In the genomic region with DNA sequence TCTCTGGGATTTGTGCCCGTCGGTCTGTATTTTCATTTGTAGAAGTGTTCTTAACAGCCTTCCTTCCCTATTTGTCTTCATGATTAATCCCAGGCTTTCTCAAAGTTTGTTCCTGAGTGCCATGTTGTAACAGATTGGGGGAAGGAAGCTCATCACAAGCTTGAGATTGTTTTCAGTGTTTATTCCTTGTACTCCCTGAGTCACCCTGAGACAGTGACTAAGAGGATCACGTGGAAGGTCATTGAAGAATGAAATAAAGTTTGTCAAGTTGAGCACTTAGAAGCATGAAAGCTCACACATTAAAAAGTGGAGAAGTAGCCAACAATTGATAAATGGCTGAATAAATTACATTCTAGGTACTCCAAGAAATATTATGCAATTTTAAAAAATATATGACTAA, we compare ENCODE assay signal across 10 cellular contexts.
A peak's percentile ranks its signal among the peaks of the same experiment; 100 is the strongest.
DNase-seq lines count a peak whose midpoint lies in the region; ATAC-seq and TF ChIP-seq lines count a peak whose summit lies in the region.
"Had no signal": no experiment of that assay in that cellular context is flagged by ENCODE, and none has a peak within 500 bp of the region (broad histone marks: within the 10 kb centered on the region; RNA-seq: fewer than 3 reads in every experiment).

No MANE protein-coding gene starts in this region.

- peak; percentile 32 for ATAC-seq in GM21529 (IDR thresholded peaks at IDR 0.05; ENCODE audit: unreplicated experiment)
- peak; percentile 66 for ATAC-seq in gastroesophageal sphincter

- H3K4me1 ChIP-seq in gastroesophageal sphincter, result no peaks in the 10 kb centered on the region

- no peak overlapping the region for H3K27ac Mint-ChIP-seq in type B pancreatic cell
- H3K27ac Mint-ChIP-seq: CD4-positive, CD25-positive, alpha-beta regulatory T cell had no signal

- TF ChIP-seq CTCF in gastroesophageal sphincter (IDR thresholded peaks at IDR 0.05) (no peak), type B pancreatic cell (conservative IDR thresholded peaks at IDR 0.05) (no peak)

- no peaks in the 10 kb centered on the region for H3K9me3 Mint-ChIP-seq in type B pancreatic cell

- no peaks in the 10 kb centered on the region for H3K36me3 Mint-ChIP-seq in type B pancreatic cell
- H3K36me3 Mint-ChIP-seq: CD4-positive, CD25-positive, alpha-beta regulatory T cell had no signal

- H3K36me3 ChIP-seq in gastroesophageal sphincter, result no peaks in the 10 kb centered on the region

- H3K4me3 ChIP-seq in gastroesophageal sphincter, result no peak overlapping the region

- H3K4me3 Mint-ChIP-seq in type B pancreatic cell, result no peak overlapping the region
- H3K4me3 Mint-ChIP-seq: CD4-positive, CD25-positive, alpha-beta regulatory T cell had no signal

- no peaks in the 10 kb centered on the region for H3K27me3 ChIP-seq in gastroesophageal sphincter

- no peak overlapping the region for H3K27ac ChIP-seq in gastroesophageal sphincter

- peaks cover 60% of the 10 kb centered on the region for H3K27me3 Mint-ChIP-seq in type B pancreatic cell

- TF ChIP-seq POLR2A in gastroesophageal sphincter (IDR thresholded peaks at IDR 0.05), result no peak

- 28 to 56% methylated on average over 2 to 3 of the region's 3 CpGs for WGBS in gastroesophageal sphincter (ENCODE audit: low coverage in 1 of 2), 2 donors

- peaks cover 20% of the 10 kb centered on the region for H3K4me1 Mint-ChIP-seq in type B pancreatic cell (ENCODE audit: unreplicated experiment)
- H3K4me1 Mint-ChIP-seq: CD4-positive, CD25-positive, alpha-beta regulatory T cell had no signal

- TF ChIP-seq EP300 in gastroesophageal sphincter (IDR thresholded peaks at IDR 0.05), result no peak

- DNase-seq in ACHN, result peak; percentile 1
- no peak for DNase-seq in mucosa of gallbladder (ENCODE audit: low spot score)
- no peak for DNase-seq in NCI-H1436 (lab: John Stamatoyannopoulos, UW)
- no peak for DNase-seq in DMS53 treated with DMSO at 0.1 percent for 48 hours (lab: John Stamatoyannopoulos, UW; ENCODE audit: unreplicated experiment)
- DNase-seq in type B pancreatic cell (ENCODE audit: extremely low spot score, unreplicated experiment), result no peak
- DNase-seq: CD4-positive, CD25-positive, alpha-beta regulatory T cell; NCI-H1694 had no signal

- in situ Hi-C loops in ACHN (cut with HindIII; ENCODE audit: low pct_ligation_motif_present, low pct_unique_long_range_greater_than_20kb, low sequenced_read_pairs), result no loop called here

- H3K9me3 ChIP-seq in gastroesophageal sphincter, result no peaks in the 10 kb centered on the region

TF ChIP-seq in PFSK-1, 5 proteins besides CTCF, POLR2A, EP300 and RAD21:
- TF ChIP-seq FOXP2 (optimal IDR thresholded peaks at IDR 0.05; ENCODE audit: borderline replicate concordance, extremely low read depth, extremely low read length, insufficient read depth) (no peak), SIN3A (IDR thresholded peaks at IDR 0.05; ENCODE audit: borderline replicate concordance, insufficient read depth, low read length) (no peak), TAF1 (IDR thresholded peaks at IDR 0.05; ENCODE audit: borderline replicate concordance, insufficient read depth, low read length) (peak; percentile 40; the same call in 1 of the 2 replicates), POLR2AphosphoS5 (IDR thresholded peaks at IDR 0.05; ENCODE audit: low read depth, low read length) (no peak)
- TF ChIP-seq, protein P1, sequence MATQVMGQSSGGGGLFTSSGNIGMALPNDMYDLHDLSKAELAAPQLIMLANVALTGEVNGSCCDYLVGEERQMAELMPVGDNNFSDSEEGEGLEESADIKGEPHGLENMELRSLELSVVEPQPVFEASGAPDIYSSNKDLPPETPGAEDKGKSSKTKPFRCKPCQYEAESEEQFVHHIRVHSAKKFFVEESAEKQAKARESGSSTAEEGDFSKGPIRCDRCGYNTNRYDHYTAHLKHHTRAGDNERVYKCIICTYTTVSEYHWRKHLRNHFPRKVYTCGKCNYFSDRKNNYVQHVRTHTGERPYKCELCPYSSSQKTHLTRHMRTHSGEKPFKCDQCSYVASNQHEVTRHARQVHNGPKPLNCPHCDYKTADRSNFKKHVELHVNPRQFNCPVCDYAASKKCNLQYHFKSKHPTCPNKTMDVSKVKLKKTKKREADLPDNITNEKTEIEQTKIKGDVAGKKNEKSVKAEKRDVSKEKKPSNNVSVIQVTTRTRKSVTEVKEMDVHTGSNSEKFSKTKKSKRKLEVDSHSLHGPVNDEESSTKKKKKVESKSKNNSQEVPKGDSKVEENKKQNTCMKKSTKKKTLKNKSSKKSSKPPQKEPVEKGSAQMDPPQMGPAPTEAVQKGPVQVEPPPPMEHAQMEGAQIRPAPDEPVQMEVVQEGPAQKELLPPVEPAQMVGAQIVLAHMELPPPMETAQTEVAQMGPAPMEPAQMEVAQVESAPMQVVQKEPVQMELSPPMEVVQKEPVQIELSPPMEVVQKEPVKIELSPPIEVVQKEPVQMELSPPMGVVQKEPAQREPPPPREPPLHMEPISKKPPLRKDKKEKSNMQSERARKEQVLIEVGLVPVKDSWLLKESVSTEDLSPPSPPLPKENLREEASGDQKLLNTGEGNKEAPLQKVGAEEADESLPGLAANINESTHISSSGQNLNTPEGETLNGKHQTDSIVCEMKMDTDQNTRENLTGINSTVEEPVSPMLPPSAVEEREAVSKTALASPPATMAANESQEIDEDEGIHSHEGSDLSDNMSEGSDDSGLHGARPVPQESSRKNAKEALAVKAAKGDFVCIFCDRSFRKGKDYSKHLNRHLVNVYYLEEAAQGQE (IDR thresholded peaks at IDR 0.05; ENCODE audit: insufficient read depth in 1 of 2, low read depth in 2 of 2, low read length in 2 of 2), result no peak
